Comparison of ENCODE assay signal across 1 cellular context in genomic region chr21:42539931-42540343, GRCh38.
TF ChIP-seq lines count a peak whose summit lies in the region.

No MANE protein-coding gene starts in this region.

TF ChIP-seq in K562, 482 proteins besides CTCF, POLR2A, EP300 and RAD21 (continues in another document):
- TF ChIP-seq ZFPM2 (CRISPR knock-in tag; IDR thresholded peaks at IDR 0.05) (no peak), PREB (CRISPR knock-in tag; IDR thresholded peaks at IDR 0.05) (0 out of 2 replicates have a peak, but pooled peaks have one; percentile 51), ZNF551 (CRISPR knock-in tag; IDR thresholded peaks at IDR 0.05) (no peak), TARDBP (IDR thresholded peaks at IDR 0.05) (peak; percentile 84; the same call in 1 of the 2 replicates), E2F6 (IDR thresholded peaks at IDR 0.05; ENCODE audit: borderline replicate concordance in 1 of 2, extremely low read depth in 1 of 2, insufficient read depth in 1 of 2, insufficient read length in 1 of 2, low read depth in 1 of 2, low read length in 1 of 2, poor library complexity in 1 of 2, severe bottlenecking in 1 of 2) (no peak), CEBPB (tag; IDR thresholded peaks at IDR 0.05) (no peak), KLF13 (tag; IDR thresholded peaks at IDR 0.05; ENCODE audit: borderline replicate concordance, low read depth) (peak; percentile 75), MAFG (tag; conservative IDR thresholded peaks at IDR 0.05) (peak; percentile 93), MAFK (IDR thresholded peaks at IDR 0.05; ENCODE audit: low read length) (peak; percentile 76), SOX6 (IDR thresholded peaks at IDR 0.05) (peak; percentile 47; the same call in 1 of the 2 replicates), TFAP4 (CRISPR knock-in tag; IDR thresholded peaks at IDR 0.05; ENCODE audit: borderline replicate concordance) (peak; percentile 98), GTF2A2 (tag; IDR thresholded peaks at IDR 0.05) (no peak), ZNF699 (CRISPR knock-in tag; IDR thresholded peaks at IDR 0.05; ENCODE audit: insufficient replicate concordance) (no peak), ZHX1 (conservative IDR thresholded peaks at IDR 0.05; ENCODE audit: low read length) (0 out of 2 replicates have a peak, but pooled peaks have one; percentile 61), MTA3 (IDR thresholded peaks at IDR 0.05; ENCODE audit: borderline replicate concordance) (peak; percentile 39; the same call in 1 of the 2 replicates), NFIX (CRISPR knock-in tag; IDR thresholded peaks at IDR 0.05; ENCODE audit: low read depth) (peak; percentile 69; the same call in 1 of the 2 replicates), ATF7 (IDR thresholded peaks at IDR 0.05) (peak; percentile 57), KLF16 (IDR thresholded peaks at IDR 0.05) (peak; percentile 53; the same call in 1 of the 2 replicates), DEAF1 (CRISPR knock-in tag; IDR thresholded peaks at IDR 0.05) (peak; percentile 80), DACH1 (IDR thresholded peaks at IDR 0.05; ENCODE audit: partially characterized antibody) (peak; percentile 60), VEZF1 (CRISPR knock-in tag; IDR thresholded peaks at IDR 0.05) (0 out of 2 replicates have a peak, but pooled peaks have one; percentile 16), RAD51 (IDR thresholded peaks at IDR 0.05; ENCODE audit: borderline replicate concordance, low read depth) (0 out of 2 replicates have a peak, but pooled peaks have one; percentile 26), CREB3L1 (IDR thresholded peaks at IDR 0.05; ENCODE audit: borderline replicate concordance, low read depth) (0 out of 2 replicates have a peak, but pooled peaks have one; percentile 18), CREB3 (tag; conservative IDR thresholded peaks at IDR 0.05; ENCODE audit: low read depth) (0 out of 2 replicates have a peak, but pooled peaks have one; percentile 37), ZNF165 (CRISPR knock-in tag; IDR thresholded peaks at IDR 0.05; ENCODE audit: borderline replicate concordance) (no peak), ARHGAP35 (IDR thresholded peaks at IDR 0.05; ENCODE audit: partially characterized antibody) (peak; percentile 17), EHMT2 (IDR thresholded peaks at IDR 0.05) (peak; percentile 19; the same call in 1 of the 2 replicates), NFIC (IDR thresholded peaks at IDR 0.05) (peak; percentile 99), ZSCAN32 (CRISPR knock-in tag; IDR thresholded peaks at IDR 0.05) (no peak), RB1 (IDR thresholded peaks at IDR 0.05; ENCODE audit: low read depth) (peak; percentile 71; the same call in 1 of the 2 replicates), ZNF609 (CRISPR knock-in tag; IDR thresholded peaks at IDR 0.05; ENCODE audit: borderline replicate concordance) (no peak), ZNF766 (CRISPR knock-in tag; conservative IDR thresholded peaks at IDR 0.05) (no peak), ZNF316 (IDR thresholded peaks at IDR 0.05) (peak; percentile 97), ZNF444 (CRISPR knock-in tag; IDR thresholded peaks at IDR 0.05) (no peak), ZNF217 (CRISPR knock-in tag; IDR thresholded peaks at IDR 0.05) (no peak), SIN3A (IDR thresholded peaks at IDR 0.05; ENCODE audit: borderline replicate concordance in 2 of 2, control insufficient read depth in 1 of 2, low read depth in 2 of 2, low read length in 2 of 2) (peak in 1 of 2 experiments; percentile 81; a peak in 2 of 4 replicates), HDAC2 (IDR thresholded peaks at IDR 0.05) (peak; percentile 51; the same call in 1 of the 2 replicates), C11orf30 (IDR thresholded peaks at IDR 0.05; ENCODE audit: low read depth) (peak; percentile 95), TEAD1 (CRISPR knock-in tag; IDR thresholded peaks at IDR 0.05) (peak in 1 of 2 experiments; percentile 19; a peak in 1 of 4 replicates), SMAD1 (IDR thresholded peaks at IDR 0.05; ENCODE audit: low read depth, low read length, partially characterized antibody) (peak; percentile 43), CC2D1A (IDR thresholded peaks at IDR 0.05) (peak; percentile 84), ZNF639 (CRISPR knock-in tag; conservative IDR thresholded peaks at IDR 0.05 in 1 of 2, IDR thresholded peaks at IDR 0.05 in 1 of 2) (no peak), ARNT (IDR thresholded peaks at IDR 0.05) (peak in 1 of 2 experiments; percentile 80; a peak in 1 of 4 replicates), HDAC6 (IDR thresholded peaks at IDR 0.05; ENCODE audit: low read depth, low read length) (no peak), MAZ (CRISPR knock-in tag; conservative IDR thresholded peaks at IDR 0.05 in 1 of 2, IDR thresholded peaks at IDR 0.05 in 1 of 2) (peak in 1 of 2 experiments; percentile 58; a peak in 1 of 4 replicates), MAFF (IDR thresholded peaks at IDR 0.05; ENCODE audit: low read length) (peak; percentile 74), STAG1 (CRISPR knock-in tag; IDR thresholded peaks at IDR 0.05; ENCODE audit: borderline replicate concordance) (peak; percentile 86), ESRRA (IDR thresholded peaks at IDR 0.05; ENCODE audit: borderline replicate concordance, low read depth) (0 out of 2 replicates have a peak, but pooled peaks have one; percentile 42), ZNF175 (CRISPR knock-in tag; IDR thresholded peaks at IDR 0.05; ENCODE audit: low read depth) (no peak)
